8 cellular contexts compared by ENCODE assay signal in genomic region chr13:102724923-102725322, GRCh38. TPM values are rescaled to one million over a fixed set of nuclear protein-coding genes. Genes with fewer than 3 reads are reported as not detected.
DNase-seq lines count a peak whose midpoint lies in the region; ATAC-seq and TF ChIP-seq lines count a peak whose summit lies in the region.

No MANE protein-coding gene starts in this region.

- peak; percentile 77 for TF ChIP-seq CTCF in epithelial cell of esophagus (IDR thresholded peaks at IDR 0.05; ENCODE audit: insufficient read depth, low read depth, low read length, missing control alignments)

- no peak for ATAC-seq in GM18870 (IDR thresholded peaks at IDR 0.05; ENCODE audit: unreplicated experiment)

- DNase-seq in COR-L47 (lab: John Stamatoyannopoulos, UW), result peak; percentile 18
- peak; percentile 21 for DNase-seq in H4 (ENCODE audit: low spot score)
- peak; percentile 10 for DNase-seq in NCI-H526 treated with DMSO at 0.1 percent for 48 hours (lab: John Stamatoyannopoulos, UW)
- DNase-seq in epithelial cell of esophagus (ENCODE audit: low read depth), result peak; percentile 96
- DNase-seq in renal cortical epithelial cell (ENCODE audit: low read depth), result peak; percentile 92
- DNase-seq in stimulated activated CD4-positive, alpha-beta T cell treated with anti-CD3 and anti-CD28 coated beads, Interleukin-15, amount 100 ng/mL, for 24 hours, result no peak
- no peak for DNase-seq in activated T-cell treated with anti-CD3 and anti-CD28 coated beads, Interleukin-2, amount 50 U/mL, for 48 hours

- no peak overlapping the region for H3K4me3 ChIP-seq in epithelial cell of esophagus (ENCODE audit: low read length)

RNA-seq across cellular contexts. Expression of gene METTL21C, which starts 30.1 kb away (rescaled TPM):
- total RNA-seq in H4 (2014; rRNA removed; shearing (Covaris generic)), result not detected in 2 replicates
- not detected in 2 replicates for total RNA-seq in renal cortical epithelial cell

RNA-seq across cellular contexts. Expression of gene TEX30, which starts 48.7 kb away (rescaled TPM):
- total RNA-seq in H4 (2014; rRNA removed; shearing (Covaris generic)), result 32.0 and 36.1 TPM in 2 replicates
- 16.0 and 37.0 TPM in 2 replicates for total RNA-seq in renal cortical epithelial cell

Comparison
In these comparisons a context has a peak if more than half of its experiments do, and no peak if none do; other contexts are left out.
1. DNase-seq: peak in COR-L47 (single experiment), H4 (single experiment), NCI-H526 treated with DMSO at 0.1 percent for 48 hours (single experiment), epithelial cell of esophagus (single experiment) and renal cortical epithelial cell (single experiment); none in stimulated activated CD4-positive, alpha-beta T cell treated with anti-CD3 and anti-CD28 coated beads, Interleukin-15, amount 100 ng/mL, for 24 hours (single experiment) and activated T-cell treated with anti-CD3 and anti-CD28 coated beads, Interleukin-2, amount 50 U/mL, for 48 hours (0 of 2).